ENCODE assay signal across 15 cellular contexts in the genomic region with DNA sequence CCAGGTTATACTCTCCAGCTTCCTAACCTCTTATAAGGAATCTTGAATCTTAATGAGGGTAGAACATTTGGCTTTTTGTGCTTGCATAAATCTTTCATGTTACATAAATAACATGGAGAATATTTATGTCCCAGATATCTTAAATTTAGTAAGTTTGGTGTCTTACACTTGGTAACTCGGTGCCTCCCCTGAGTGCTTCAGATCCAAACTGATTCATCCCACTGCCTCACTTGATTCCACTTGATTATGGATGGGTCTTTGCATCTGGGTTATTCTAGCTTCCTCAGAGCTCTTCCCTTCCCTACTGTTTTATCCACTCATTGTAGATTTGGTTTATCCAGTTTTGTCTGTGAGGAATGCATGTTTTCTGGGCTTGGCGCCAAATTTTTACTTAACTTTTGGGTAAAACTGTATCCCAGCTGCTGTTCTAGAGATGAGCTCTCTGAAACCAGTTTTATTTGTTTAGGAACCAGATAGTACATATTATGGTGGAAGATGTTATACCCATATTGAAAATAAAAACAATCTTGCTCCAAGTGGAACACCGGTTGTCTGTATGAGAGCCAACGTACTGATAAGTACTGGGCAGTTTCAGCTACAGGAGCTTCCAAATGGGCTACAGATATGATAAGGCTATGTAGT. TPM values are rescaled to one million over a fixed set of nuclear protein-coding genes. Genes with fewer than 3 reads are reported as not detected.
DNase-seq lines count a peak whose midpoint lies in the region; ATAC-seq and TF ChIP-seq lines count a peak whose summit lies in the region.
"Had no signal": no experiment of that assay in that cellular context is flagged by ENCODE, and none has a peak within 500 bp of the region (broad histone marks: within the 10 kb centered on the region; RNA-seq: fewer than 3 reads in every experiment).

No MANE protein-coding gene starts in this region.

- peaks cover 9% of the 10 kb centered on the region for H3K36me3 Mint-ChIP-seq in type B pancreatic cell
- H3K36me3 Mint-ChIP-seq: WTC11 had no signal

- no peaks in the 10 kb centered on the region for H3K4me1 ChIP-seq in cardiac muscle cell (ENCODE audit: low read depth)
- H3K4me1 ChIP-seq in effector memory CD4-positive, alpha-beta T cell (ENCODE audit: control insufficient read depth, insufficient read depth, low read length, poor library complexity, severe bottlenecking) = no peaks in the 10 kb centered on the region

- no peak overlapping the region for H3K4me3 ChIP-seq in cardiac muscle cell
- H3K4me3 ChIP-seq in effector memory CD4-positive, alpha-beta T cell (ENCODE audit: insufficient read depth, low read depth, low read length, poor library complexity, severe bottlenecking) = no peak overlapping the region

- ATAC-seq in Right ventricle myocardium inferior = peak; percentile 57
- no peak for ATAC-seq in GM21423 (IDR thresholded peaks at IDR 0.05; ENCODE audit: unreplicated experiment)
- no peak for ATAC-seq in HG02798 (IDR thresholded peaks at IDR 0.05; ENCODE audit: poor library complexity, unreplicated experiment)
- ATAC-seq: Panc1, WTC11 had no signal

- peak overlapping the region; percentile 48 for H3K27ac Mint-ChIP-seq in type B pancreatic cell
- H3K27ac Mint-ChIP-seq: B cell had no signal

- H3K9me3 ChIP-seq in cardiac muscle cell (ENCODE audit: low read depth) = no peaks in the 10 kb centered on the region
- H3K9me3 ChIP-seq in effector memory CD4-positive, alpha-beta T cell (ENCODE audit: control insufficient read depth, low read length) = no peaks in the 10 kb centered on the region

- H3K27me3 ChIP-seq in cardiac muscle cell = no peaks in the 10 kb centered on the region
- H3K27me3 ChIP-seq in effector memory CD4-positive, alpha-beta T cell (replicated peaks; ENCODE audit: control insufficient read depth, insufficient read depth, low read length, poor library complexity, severe bottlenecking) = no peaks in the 10 kb centered on the region

- no peak for TF ChIP-seq CTCF in cardiac muscle cell (IDR thresholded peaks at IDR 0.05; ENCODE audit: low read depth, low read length)
- no peak for TF ChIP-seq CTCF in type B pancreatic cell (conservative IDR thresholded peaks at IDR 0.05)

- H3K27me3 Mint-ChIP-seq in type B pancreatic cell = no peaks in the 10 kb centered on the region
- H3K27me3 Mint-ChIP-seq: B cell, progenitor cell of endocrine pancreas had no signal

- intact Hi-C loops in Right ventricle myocardium inferior (cut with DNase I) = no loop called here
- intact Hi-C loops in cardiac septum (cut with DNase I) = no loop called here

- no peaks in the 10 kb centered on the region for H3K9me3 Mint-ChIP-seq in type B pancreatic cell
- H3K9me3 Mint-ChIP-seq: WTC11 had no signal

- H3K27ac ChIP-seq in cardiac muscle cell = peak overlapping the region; percentile 65
- no peak overlapping the region for H3K27ac ChIP-seq in effector memory CD4-positive, alpha-beta T cell (ENCODE audit: insufficient read depth, low read length, poor library complexity, severe bottlenecking)

- H3K4me3 Mint-ChIP-seq in type B pancreatic cell = no peak overlapping the region
- H3K4me3 Mint-ChIP-seq: B cell, WTC11 had no signal

- no peak for DNase-seq in Right ventricle myocardium inferior (ENCODE audit: missing footprints)
- DNase-seq in cardiac septum (ENCODE audit: low spot score) = no peak
- peak; percentile 41 for DNase-seq in amniotic epithelial cell (ENCODE audit: low read depth)
- peak in 1 of 2 donors; percentile 86 for DNase-seq in cardiac muscle cell (ENCODE audit: low read depth in 1 of 2, low spot score in 1 of 2)
- DNase-seq in type B pancreatic cell (ENCODE audit: extremely low spot score, unreplicated experiment) = no peak
- no peak for DNase-seq in effector memory CD4-positive, alpha-beta T cell
- DNase-seq: activated gamma-delta T cell, kidney glomerular epithelial cell, MM.1S had no signal

- H3K36me3 ChIP-seq in cardiac muscle cell = peaks cover 3% of the 10 kb centered on the region
- no peaks in the 10 kb centered on the region for H3K36me3 ChIP-seq in effector memory CD4-positive, alpha-beta T cell (ENCODE audit: control insufficient read depth, insufficient read depth, low read length)

- H3K4me1 Mint-ChIP-seq in type B pancreatic cell (ENCODE audit: unreplicated experiment) = no peaks in the 10 kb centered on the region

RNA-seq across cellular contexts. Expression of a gene that starts 20.9 kb away (rescaled TPM):
- 10.3 TPM for total RNA-seq in Right ventricle myocardium inferior
- total RNA-seq in cardiac septum = 16.5 TPM
- total RNA-seq in cardiac muscle cell = 14.0 and 22.0 TPM in 2 replicates
- polyA plus RNA-seq in cardiac muscle cell = 19.5 and 26.3 TPM in 2 replicates
- 29.0 and 37.6 TPM in 2 replicates for total RNA-seq in type B pancreatic cell (ENCODE audit: low replicate concordance)

RNA-seq across cellular contexts. Expression of a gene that starts 59.6 kb away (rescaled TPM):
- total RNA-seq in Right ventricle myocardium inferior (15.1 TPM), cardiac septum (15.4 TPM), cardiac muscle cell (9.7 and 12.3 TPM in 2 replicates), type B pancreatic cell (ENCODE audit: low replicate concordance) (19.4 and 20.5 TPM in 2 replicates)
- 5.9 and 10.1 TPM in 2 replicates for polyA plus RNA-seq in cardiac muscle cell
